Comparison of ENCODE assay signal across 8 cellular contexts in the genomic region with DNA sequence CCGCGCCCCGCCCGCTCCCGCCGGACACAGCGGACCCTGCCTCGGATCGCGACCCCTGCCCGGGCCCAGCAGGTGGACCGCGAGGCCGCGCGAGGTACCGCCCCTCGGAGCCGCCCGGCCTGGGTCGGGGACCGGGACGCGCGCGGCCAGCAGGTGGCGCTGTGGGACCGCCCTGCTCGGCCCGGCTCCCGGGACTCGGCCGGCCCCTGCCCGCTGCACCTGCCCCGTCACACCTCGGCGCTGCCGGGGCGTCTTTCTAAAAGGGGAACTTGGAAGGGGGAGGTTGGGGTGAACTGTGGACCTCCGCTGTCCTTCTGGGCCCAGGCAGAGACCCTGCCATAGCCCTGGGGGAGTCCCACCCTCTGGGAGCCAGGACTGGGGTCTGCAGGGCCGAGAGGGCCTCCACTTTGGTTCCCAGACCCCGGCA. TPM values are rescaled to one million over a fixed set of nuclear protein-coding genes. Genes with fewer than 3 reads are reported as not detected.
DNase-seq lines count a peak whose midpoint lies in the region; ATAC-seq, FAIRE-seq and TF ChIP-seq lines count a peak whose summit lies in the region.

No MANE protein-coding gene starts in this region.

- H3K4me1 ChIP-seq in BLaER1 = peaks cover 94% of the 10 kb centered on the region
- peaks cover 43% of the 10 kb centered on the region for H3K4me1 ChIP-seq in OCI-LY1 (ENCODE audit: insufficient read depth, low read length, severe bottlenecking)

- peak overlapping the region; percentile 97 for H3K4me2 ChIP-seq in BLaER1
- peak overlapping the region; percentile 63 for H3K4me2 ChIP-seq in OCI-LY1 (ENCODE audit: low read length)

- H3K9me3 ChIP-seq in BLaER1 (no peaks in the 10 kb centered on the region), OCI-LY1 (ENCODE audit: low read length) (no peaks in the 10 kb centered on the region)

- FAIRE-seq in frontal cortex (lab: Jason Lieb, UNC) (no peak), RCC 7860 (lab: Jason Lieb, UNC) (no peak)

- H3K9me2 ChIP-seq in OCI-LY1 (ENCODE audit: low read depth, low read length) = no peaks in the 10 kb centered on the region

- H3K9ac ChIP-seq in BLaER1 (peak overlapping the region; percentile 78), OCI-LY1 (ENCODE audit: low read length) (peak overlapping the region; percentile 21; the same call in 1 of the 2 replicates)

- H3F3A ChIP-seq in OCI-LY1 (ENCODE audit: insufficient read depth, low read length) = peaks cover 10% of the 10 kb centered on the region

- DNase-seq in activated T-helper 1 cell treated with Interleukin-2 at 50 U/mL for 16 hours (ENCODE audit: low read depth) = peak; percentile 72
- peak; percentile 88 to 90 for DNase-seq in frontal cortex (ENCODE audit: low spot score in 2 of 2)
- peak; percentile 74 for DNase-seq in retina
- DNase-seq in RCC 7860 (ENCODE audit: low spot score) = no peak

- no peak overlapping the region for H2AFZ ChIP-seq in OCI-LY1 (ENCODE audit: low read length)

- peak overlapping the region; percentile 95 for H3K27ac ChIP-seq in BLaER1
- H3K27ac ChIP-seq in OCI-LY1 (ENCODE audit: low read depth, low read length, poor library complexity, severe bottlenecking) = peak overlapping the region; percentile 27

- ATAC-seq in GM21381 (IDR thresholded peaks at IDR 0.05; ENCODE audit: unreplicated experiment) = peak; percentile 42
- ATAC-seq in HG03442 (IDR thresholded peaks at IDR 0.05; ENCODE audit: unreplicated experiment) = no peak

- H3K27me3 ChIP-seq in BLaER1 = no peaks in the 10 kb centered on the region
- no peaks in the 10 kb centered on the region for H3K27me3 ChIP-seq in OCI-LY1 (ENCODE audit: insufficient read depth, low read length)

- H3K36me3 ChIP-seq in BLaER1 = no peaks in the 10 kb centered on the region
- H3K36me3 ChIP-seq in OCI-LY1 (ENCODE audit: insufficient read depth, low read length) = peaks cover 4% of the 10 kb centered on the region; the same call in 1 of the 2 replicates

- TF ChIP-seq CTCF in OCI-LY1 (IDR thresholded peaks at IDR 0.05; ENCODE audit: low read length) = peak; percentile 60

- no peaks in the 10 kb centered on the region for H3K79me2 ChIP-seq in OCI-LY1 (ENCODE audit: insufficient read depth, low read length)

- H3K4me3 ChIP-seq in BLaER1 (peak overlapping the region; percentile 54), OCI-LY1 (ENCODE audit: low read depth, low read length, poor library complexity, severe bottlenecking) (peak overlapping the region; percentile 36)

- H4K20me1 ChIP-seq in BLaER1 (no peaks in the 10 kb centered on the region), OCI-LY1 (ENCODE audit: insufficient read depth, low read length) (no peaks in the 10 kb centered on the region)

RNA-seq across cellular contexts. Expression of a gene that starts 11.1 kb away (rescaled TPM):
- 17.5 TPM for total RNA-seq in frontal cortex

RNA-seq across cellular contexts. Expression of a gene that starts 11.3 kb away (rescaled TPM):
- 8.6 TPM for total RNA-seq in frontal cortex

RNA-seq across cellular contexts. Expression of a gene that starts 31.0 kb away (rescaled TPM):
- total RNA-seq in frontal cortex = 16.3 TPM
